In the genomic region with DNA sequence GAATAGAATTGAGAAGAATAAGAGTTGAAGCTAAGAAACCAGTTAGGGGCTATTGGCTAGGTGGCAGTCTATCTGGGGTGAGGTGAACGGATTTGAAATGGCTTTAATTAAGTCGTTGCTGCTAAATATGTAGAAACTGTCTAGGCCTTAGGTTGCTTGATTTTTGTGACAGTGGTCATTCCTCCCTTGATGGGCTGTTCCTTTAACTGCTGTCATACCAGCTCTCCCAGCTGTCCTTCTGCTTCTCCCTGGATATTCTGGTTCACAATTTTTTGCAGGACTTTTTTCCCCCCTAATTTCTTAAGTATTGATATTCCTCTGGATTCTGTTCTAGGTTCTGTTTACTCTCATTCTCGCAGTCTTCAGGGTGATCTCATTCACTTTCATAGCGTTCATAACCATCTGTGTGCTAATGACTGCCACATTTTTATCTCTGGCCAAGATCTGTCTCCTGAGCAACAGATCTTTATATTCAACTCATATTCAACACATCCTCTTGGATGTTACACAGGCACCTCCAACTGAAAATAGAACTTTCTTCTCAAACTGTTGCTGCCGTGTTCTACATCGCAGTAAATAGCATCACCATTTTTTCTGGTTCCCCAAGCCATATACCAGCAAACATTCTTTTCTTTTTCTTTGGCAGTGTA, we compare ENCODE assay signal across 16 cellular contexts.
A peak's percentile ranks its signal among the peaks of the same experiment; 100 is the strongest.
DNase-seq lines count a peak whose midpoint lies in the region; ATAC-seq and TF ChIP-seq lines count a peak whose summit lies in the region.
"Had no signal": no experiment of that assay in that cellular context is flagged by ENCODE, and none has a peak within 500 bp of the region (broad histone marks: within the 10 kb centered on the region; RNA-seq: fewer than 3 reads in every experiment).

No MANE protein-coding gene starts in this region.

- peaks cover 12% of the 10 kb centered on the region for H3K4me1 Mint-ChIP-seq in activated T-cell treated with anti-CD3 and anti-CD28 coated beads, Interleukin-2, amount 50 U/mL, for 24 hours (ENCODE audit: low read depth)

- no peaks in the 10 kb centered on the region for H3K27me3 ChIP-seq in dorsolateral prefrontal cortex
- H3K27me3 ChIP-seq: body of pancreas, colonic mucosa, thyroid gland had no signal

- H3K27ac ChIP-seq in dorsolateral prefrontal cortex, result peak overlapping the region in 54 of 59 donors; percentile 16 to 82 (median 54)
- H3K27ac ChIP-seq: body of pancreas, colonic mucosa, thyroid gland had no signal

- no peak overlapping the region for H3K4me3 Mint-ChIP-seq in activated T-cell treated with anti-CD3 and anti-CD28 coated beads, Interleukin-2, amount 50 U/mL, for 24 hours
- H3K4me3 Mint-ChIP-seq: CD8-positive, alpha-beta T cell had no signal

- TF ChIP-seq CTCF in dorsolateral prefrontal cortex (IDR thresholded peaks at IDR 0.05 in 54 of 56, conservative IDR thresholded peaks at IDR 0.05 in 2 of 56; ENCODE audit: low read depth in 1 of 56, partially characterized antibody in 56 of 56), result no peak

- DNase-seq in Daoy (ENCODE audit: low read depth), result peak; percentile 4
- peak; percentile 72 for DNase-seq in NCI-H446 treated with DMSO at 0.1 percent for 48 hours (lab: John Stamatoyannopoulos, UW)
- DNase-seq in dorsolateral prefrontal cortex, result no peak
- no peak for DNase-seq in sciatic nerve (ENCODE audit: low spot score)
- no peak for DNase-seq in activated CD4-positive, alpha-beta T cell treated with anti-CD3 and anti-CD28 coated beads for 1 hour
- no peak for DNase-seq in activated T-cell treated with anti-CD3 and anti-CD28 coated beads, Interleukin-2, amount 50 U/mL, for 24 hours
- no peak for DNase-seq in NCI-H748 (lab: John Stamatoyannopoulos, UW; ENCODE audit: unreplicated experiment)
- DNase-seq: body of pancreas; CD8-positive, alpha-beta T cell; colonic mucosa; DMS79 treated with DMSO at 0.1 percent for 48 hours; NCI-H1417 treated with DMSO at 0.1 percent for 48 hours; stimulated activated CD4-positive, alpha-beta T cell treated with anti-CD3 and anti-CD28 coated beads, Interleukin-12 subunit alpha, Interleukin-12 subunit beta, amount 100 ng/mL, for 4 hours; thyroid gland had no signal

- ATAC-seq in sciatic nerve, result peak; percentile 48
- no peak for ATAC-seq in HG03432 (IDR thresholded peaks at IDR 0.05; ENCODE audit: unreplicated experiment)
- ATAC-seq: activated naive CD4-positive, alpha-beta T cell treated with anti-CD3 and anti-CD28 coated beads, Interleukin-2, amount 50 U/mL, for 72 hours; body of pancreas; CD8-positive, alpha-beta T cell had no signal

- peaks cover 2% of the 10 kb centered on the region for H3K36me3 Mint-ChIP-seq in activated T-cell treated with anti-CD3 and anti-CD28 coated beads, Interleukin-2, amount 50 U/mL, for 24 hours (ENCODE audit: low read depth)
- H3K36me3 Mint-ChIP-seq: activated naive CD4-positive, alpha-beta T cell treated with anti-CD3 and anti-CD28 coated beads, Interleukin-2, amount 50 U/mL, for 72 hours; CD8-positive, alpha-beta T cell had no signal

- H3K4me3 ChIP-seq in dorsolateral prefrontal cortex, result no peak overlapping the region
- H3K4me3 ChIP-seq: body of pancreas, colonic mucosa, thyroid gland had no signal

- no peaks in the 10 kb centered on the region for H3K9me3 Mint-ChIP-seq in activated T-cell treated with anti-CD3 and anti-CD28 coated beads, Interleukin-2, amount 50 U/mL, for 24 hours
- H3K9me3 Mint-ChIP-seq: activated naive CD4-positive, alpha-beta T cell treated with anti-CD3 and anti-CD28 coated beads, Interleukin-2, amount 50 U/mL, for 72 hours; CD8-positive, alpha-beta T cell had no signal

- H3K27me3 Mint-ChIP-seq in activated T-cell treated with anti-CD3 and anti-CD28 coated beads, Interleukin-2, amount 50 U/mL, for 24 hours, result no peaks in the 10 kb centered on the region

- H3K27ac Mint-ChIP-seq in activated T-cell treated with anti-CD3 and anti-CD28 coated beads, Interleukin-2, amount 50 U/mL, for 24 hours, result no peak overlapping the region
- H3K27ac Mint-ChIP-seq: activated naive CD4-positive, alpha-beta T cell treated with anti-CD3 and anti-CD28 coated beads, Interleukin-2, amount 50 U/mL, for 72 hours; CD8-positive, alpha-beta T cell had no signal

- intact Hi-C loops in dorsolateral prefrontal cortex (cut with DNase I) (no loop called here), sciatic nerve (cut with DNase I) (no loop called here)

Comparison
In these comparisons a context has a peak if more than half of its experiments do, and no peak if none do; other contexts are left out.
1. DNase-seq: peak in Daoy (single experiment) and NCI-H446 treated with DMSO at 0.1 percent for 48 hours (single experiment); none in dorsolateral prefrontal cortex (0 of 10), sciatic nerve (single experiment), activated CD4-positive, alpha-beta T cell treated with anti-CD3 and anti-CD28 coated beads for 1 hour (single experiment), activated T-cell treated with anti-CD3 and anti-CD28 coated beads, Interleukin-2, amount 50 U/mL, for 24 hours (single experiment) and NCI-H748 (single experiment).